ENCODE assay signal across 8 cellular contexts in genomic region chr14:103334644-103335603, GRCh38. TPM values are rescaled to one million over a fixed set of nuclear protein-coding genes. Genes with fewer than 3 reads are reported as not detected.
DNase-seq lines count a peak whose midpoint lies in the region; ATAC-seq and TF ChIP-seq lines count a peak whose summit lies in the region.

No MANE protein-coding gene starts in this region.

- peaks cover 52% of the 10 kb centered on the region for H3K36me3 ChIP-seq in OCI-LY1 (ENCODE audit: insufficient read depth, low read length)
- peaks cover 42 to 46% (median 45%) of the 10 kb centered on the region in 4 donors for H3K36me3 ChIP-seq in esophagus muscularis mucosa
- peaks cover 44 to 58% of the 10 kb centered on the region in 2 donors for H3K36me3 ChIP-seq in muscle layer of duodenum (ENCODE audit: control insufficient read depth in 1 of 2, insufficient read depth in 2 of 2, low read length in 2 of 2)

- no peaks in the 10 kb centered on the region for H3K27me3 ChIP-seq in OCI-LY1 (ENCODE audit: insufficient read depth, low read length)
- H3K27me3 ChIP-seq in esophagus muscularis mucosa: no peaks in the 10 kb centered on the region
- no peaks in the 10 kb centered on the region for H3K27me3 ChIP-seq in muscle layer of duodenum (ENCODE audit: low read depth, low read length)

- H3F3A ChIP-seq in OCI-LY1 (ENCODE audit: insufficient read depth, low read length): peaks cover 14% of the 10 kb centered on the region; the same call in 1 of the 2 replicates

- H4K20me1 ChIP-seq in OCI-LY1 (ENCODE audit: insufficient read depth, low read length): 0 out of 2 replicates have a peak, but pooled peaks cover 2% of the 10 kb centered on the region

- peak overlapping the region; percentile 94 for H3K9ac ChIP-seq in OCI-LY1 (ENCODE audit: low read length)

- ATAC-seq in HG02973 (IDR thresholded peaks at IDR 0.05; ENCODE audit: unreplicated experiment): peak; percentile 15

- H3K4me1 ChIP-seq in OCI-LY1 (ENCODE audit: insufficient read depth, low read length, severe bottlenecking): peaks cover 24% of the 10 kb centered on the region
- peaks cover 31 to 44% (median 41%) of the 10 kb centered on the region in 4 donors for H3K4me1 ChIP-seq in esophagus muscularis mucosa
- peaks cover 9 to 25% of the 10 kb centered on the region in 2 donors for H3K4me1 ChIP-seq in muscle layer of duodenum (ENCODE audit: control insufficient read depth in 1 of 2, insufficient read depth in 2 of 2, low read length in 2 of 2)

- H2AFZ ChIP-seq in OCI-LY1 (ENCODE audit: low read length): no peak overlapping the region

- no peak for TF ChIP-seq EP300 in esophagus muscularis mucosa (IDR thresholded peaks at IDR 0.05)

- H3K9me2 ChIP-seq in OCI-LY1 (ENCODE audit: low read depth, low read length): no peaks in the 10 kb centered on the region

- H3K4me3 ChIP-seq in OCI-LY1 (ENCODE audit: low read depth, low read length, poor library complexity, severe bottlenecking) (peak overlapping the region; percentile 78), esophagus muscularis mucosa (peak overlapping the region; percentile 72 to 100 (median 94)), muscle layer of duodenum (ENCODE audit: low read depth in 1 of 2, low read length in 2 of 2) (peak overlapping the region; percentile 89 to 95)

- 0% methylated on average over 43 of the region's 97 CpGs for WGBS in esophagus muscularis mucosa

- H3K4me2 ChIP-seq in OCI-LY1 (ENCODE audit: low read length): peak overlapping the region; percentile 86

- intact Hi-C loops in esophagus muscularis mucosa (cut with DNase I): loop anchor here (5.0 kb wide), 1 partner anchor 52 kb away; the partner anchor contains the start of gene MARK3

- DNase-seq in NCI-H2196 (lab: John Stamatoyannopoulos, UW; ENCODE audit: unreplicated experiment): peak; percentile 42
- DNase-seq in NCI-H2196 treated with DMSO at 0.1 percent for 48 hours (lab: John Stamatoyannopoulos, UW; ENCODE audit: unreplicated experiment): no peak
- peak; percentile 82 to 89 for DNase-seq in activated T-cell treated with anti-CD3 and anti-CD28 coated beads, Interleukin-2, amount 50 U/mL, for 48 hours
- DNase-seq in esophagus muscularis mucosa (ENCODE audit: extremely low spot score): peak; percentile 93
- DNase-seq in stimulated activated CD8-positive, alpha-beta memory T cell treated with anti-CD3 and anti-CD28 coated beads, Interleukin-4, amount 100 ng/mL, for 4 hours (ENCODE audit: low read depth in 2 of 2, low spot score in 1 of 2): peak; percentile 59 to 77

- H3K27ac ChIP-seq in OCI-LY1 (ENCODE audit: low read depth, low read length, poor library complexity, severe bottlenecking) (peak overlapping the region; percentile 66), esophagus muscularis mucosa (replicated peaks in 1 of 4) (peak overlapping the region; percentile 96 to 100 (median 100)), muscle layer of duodenum (ENCODE audit: low read length) (peak overlapping the region; percentile 99)

- peaks cover 15% of the 10 kb centered on the region for H3K79me2 ChIP-seq in OCI-LY1 (ENCODE audit: insufficient read depth, low read length)

- H3K9me3 ChIP-seq in OCI-LY1 (ENCODE audit: low read length) (no peaks in the 10 kb centered on the region), esophagus muscularis mucosa (no peaks in the 10 kb centered on the region), muscle layer of duodenum (ENCODE audit: control insufficient read depth in 1 of 2, low read length in 2 of 2) (no peaks in the 10 kb centered on the region)

- TF ChIP-seq POLR2A in esophagus muscularis mucosa (IDR thresholded peaks at IDR 0.05; ENCODE audit: low read depth): no peak

- TF ChIP-seq CTCF in OCI-LY1 (IDR thresholded peaks at IDR 0.05; ENCODE audit: low read length) (no peak), esophagus muscularis mucosa (IDR thresholded peaks at IDR 0.05) (no peak)

RNA-seq across cellular contexts. Expression of gene EIF5, which starts 0.9 kb away (rescaled TPM):
- total RNA-seq in esophagus muscularis mucosa: 100 to 1,000 TPM; 118 to 237 (median 159) TPM

RNA-seq across cellular contexts. Expression of gene MARK3, which starts 50.3 kb away (rescaled TPM):
- total RNA-seq in esophagus muscularis mucosa: 10 to 100 TPM; 57.4 to 78.1 (median 68.1) TPM
